In genomic region chr2:26613241-26614204, GRCh38 we compare ENCODE assay signal across 15 cellular contexts. TPM values are rescaled to one million over a fixed set of nuclear protein-coding genes. Genes with fewer than 3 reads are reported as not detected.
A peak's percentile ranks its signal among the peaks of the same experiment; 100 is the strongest.
DNase-seq lines count a peak whose midpoint lies in the region; ATAC-seq and TF ChIP-seq lines count a peak whose summit lies in the region.
"Had no signal": no experiment of that assay in that cellular context is flagged by ENCODE, and none has a peak within 500 bp of the region (broad histone marks: within the 10 kb centered on the region; RNA-seq: fewer than 3 reads in every experiment).

No MANE protein-coding gene starts in this region.

- no peaks in the 10 kb centered on the region for H3K27me3 ChIP-seq in right atrium auricular region
- H3K27me3 ChIP-seq in spleen (replicated peaks in 1 of 7): peaks cover 0 to 24% (median 3%) of the 10 kb centered on the region in 7 donors

- no peak for ATAC-seq in HG02970 (IDR thresholded peaks at IDR 0.05; ENCODE audit: low FRiP score, unreplicated experiment)
- ATAC-seq in GM18519 (IDR thresholded peaks at IDR 0.05; ENCODE audit: low FRiP score, unreplicated experiment): no peak
- no peak for ATAC-seq in GM19324 (IDR thresholded peaks at IDR 0.05; ENCODE audit: low FRiP score, unreplicated experiment)
- ATAC-seq: stimulated activated naive CD8-positive, alpha-beta T cell treated with anti-CD3 and anti-CD28 coated beads, Interleukin-15, Interleukin-2, amounts not matched to agents 100 U/mL and 50 U/mL, for 24 hours had no signal

- H3K4me1 ChIP-seq in right atrium auricular region (peaks cover 0 to 32% of the 10 kb centered on the region in 2 donors), spleen (peaks cover 0 to 43% (median 13%) of the 10 kb centered on the region in 6 donors)

- H3K27ac ChIP-seq in right atrium auricular region (peak overlapping the region; percentile 63 to 68), spleen (peak overlapping the region in 4 of 8 donors; percentile 21 to 48 (median 34))
- H3K27ac ChIP-seq: 22Rv1 had no signal

- intact Hi-C loops in spleen (cut with DNase I; ENCODE audit: low total_unique reads): no loop called here

- no peak for TF ChIP-seq POLR2A in spleen (IDR thresholded peaks at IDR 0.05)

- TF ChIP-seq CTCF in right atrium auricular region (IDR thresholded peaks at IDR 0.05): no peak
- TF ChIP-seq CTCF in spleen (IDR thresholded peaks at IDR 0.05 in 8 of 11, conservative IDR thresholded peaks at IDR 0.05 in 3 of 11): no peak

- 70 to 85% (median 79%) methylated on average over 11 to 13 of the region's 13 CpGs for WGBS in spleen, 5 donors

- DNase-seq in DMS 273 (lab: John Stamatoyannopoulos, UW; ENCODE audit: unreplicated experiment) (peak; percentile 69), DMS 273 treated with DMSO at 0.1 percent for 48 hours (lab: John Stamatoyannopoulos, UW) (no peak), SHP77 treated with DMSO at 0.1 percent for 48 hours (lab: John Stamatoyannopoulos, UW) (peak; percentile 7), right atrium auricular region (ENCODE audit: low spot score) (no peak), spleen (peak; percentile 56)
- DNase-seq: activated CD4-positive, alpha-beta T cell treated with anti-CD3 and anti-CD28 coated beads, Interleukin-2, amount 50 U/mL, for 1 hour; activated naive CD4-positive, alpha-beta T cell treated with anti-CD3 and anti-CD28 coated beads, Interleukin-2, amount 50 U/mL, for 16 hours; kidney glomerular epithelial cell; stimulated activated naive CD8-positive, alpha-beta T cell treated with anti-CD3 and anti-CD28 coated beads, Interleukin-15, Interleukin-2, amounts not matched to agents 100 U/mL and 50 U/mL, for 24 hours; T-helper 1 cell had no signal

- H3K36me3 ChIP-seq in right atrium auricular region (no peaks in the 10 kb centered on the region), spleen (no peaks in the 10 kb centered on the region)

- no peak overlapping the region for H3K4me3 ChIP-seq in right atrium auricular region
- H3K4me3 ChIP-seq in spleen: no peak overlapping the region

- H3K9me3 ChIP-seq in right atrium auricular region (no peaks in the 10 kb centered on the region), spleen (no peaks in the 10 kb centered on the region)

RNA-seq across cellular contexts. Expression of gene CIB4, which starts 27.6 kb away (rescaled TPM):
- total RNA-seq in right atrium auricular region (not detected), spleen (not detected)
- polyA plus RNA-seq in spleen: not detected
- total RNA-seq: osteoblast had no signal

Comparison
In these comparisons a context has a peak if more than half of its experiments do, and no peak if none do; other contexts are left out.
1. DNase-seq: peak in DMS 273 (single experiment), SHP77 treated with DMSO at 0.1 percent for 48 hours (single experiment) and spleen (single experiment); none in DMS 273 treated with DMSO at 0.1 percent for 48 hours (single experiment) and right atrium auricular region (single experiment).